ENCODE assay signal across 22 cellular contexts in genomic region chr2:45127891-45128290, GRCh38.
"Had no signal": no experiment of that assay in that cellular context is flagged by ENCODE, and none has a peak within 500 bp of the region (broad histone marks: within the 10 kb centered on the region; RNA-seq: fewer than 3 reads in every experiment).

No MANE protein-coding gene starts in this region.

- H3K27me3 Mint-ChIP-seq: activated CD4-positive, alpha-beta memory T cell treated with anti-CD3 and anti-CD28 coated beads, Interleukin-2, amount 10 ng/mL, durations not matched to agents 7 days and 5 days; activated CD4-positive, alpha-beta T cell treated with anti-CD3 and anti-CD28 coated beads for 36 hours; activated naive CD8-positive, alpha-beta T cell treated with anti-CD3 and anti-CD28 coated beads for 36 hours had no signal

- H3K27ac ChIP-seq: VCaP had no signal

- H3K27ac Mint-ChIP-seq: activated CD4-positive, alpha-beta memory T cell treated with anti-CD3 and anti-CD28 coated beads, Interleukin-2, amount 10 ng/mL, durations not matched to agents 7 days and 5 days; activated CD4-positive, alpha-beta T cell treated with anti-CD3 and anti-CD28 coated beads for 36 hours; activated naive CD4-positive, alpha-beta T cell treated with anti-CD3 and anti-CD28 coated beads, Interleukin-2, amount 10 ng/mL, durations not matched to agents 7 days and 5 days; activated naive CD8-positive, alpha-beta T cell treated with anti-CD3 and anti-CD28 coated beads for 36 hours; activated T-helper 2 cell treated with anti-CD3 and anti-CD28 coated beads, Interferon-gamma antibody, Interleukin-2, Interleukin-4, amounts not matched to agents 10 μg/mL and 5 μg/mL and 100 μg/mL, durations not matched to agents 14 hours and 24 hours and 36 hours; T-cell had no signal

- H3K4me3 Mint-ChIP-seq: activated CD4-positive, alpha-beta memory T cell treated with anti-CD3 and anti-CD28 coated beads, Interleukin-2, amount 10 ng/mL, durations not matched to agents 7 days and 5 days; activated CD4-positive, alpha-beta T cell treated with anti-CD3 and anti-CD28 coated beads for 36 hours; activated naive CD4-positive, alpha-beta T cell treated with anti-CD3 and anti-CD28 coated beads, Interleukin-2, amount 10 ng/mL, durations not matched to agents 7 days and 5 days; activated naive CD8-positive, alpha-beta T cell treated with anti-CD3 and anti-CD28 coated beads for 36 hours; T-cell had no signal

- ATAC-seq: activated CD4-positive, alpha-beta T cell treated with anti-CD3 and anti-CD28 coated beads for 36 hours; K562; T-cell had no signal

- H3K36me3 Mint-ChIP-seq: activated naive CD4-positive, alpha-beta T cell treated with anti-CD3 and anti-CD28 coated beads, Interleukin-2, amount 10 ng/mL, durations not matched to agents 7 days and 5 days; activated naive CD8-positive, alpha-beta T cell treated with anti-CD3 and anti-CD28 coated beads for 36 hours; T-cell had no signal

- H3K9me3 Mint-ChIP-seq: activated CD4-positive, alpha-beta memory T cell treated with anti-CD3 and anti-CD28 coated beads, Interleukin-2, amount 10 ng/mL, durations not matched to agents 7 days and 5 days; activated naive CD4-positive, alpha-beta T cell treated with anti-CD3 and anti-CD28 coated beads, Interleukin-2, amount 10 ng/mL, durations not matched to agents 7 days and 5 days; activated naive CD8-positive, alpha-beta T cell treated with anti-CD3 and anti-CD28 coated beads for 36 hours; activated T-helper 2 cell treated with anti-CD3 and anti-CD28 coated beads, Interferon-gamma antibody, Interleukin-2, Interleukin-4, amounts not matched to agents 10 μg/mL and 5 μg/mL and 100 μg/mL, durations not matched to agents 14 hours and 24 hours and 36 hours; T-cell had no signal

- DNase-seq: activated CD4-positive, alpha-beta memory T cell treated with anti-CD3 and anti-CD28 coated beads, Interleukin-2, amount 10 ng/mL, durations not matched to agents 7 days and 5 days; activated CD4-positive, alpha-beta T cell treated with anti-CD3 and anti-CD28 coated beads for 36 hours; activated CD4-positive, alpha-beta T cell treated with anti-CD3 and anti-CD28 coated beads, Interleukin-2, amount 50 U/mL, for 1 hour; activated gamma-delta T cell treated with Interleukin-2 at 50 U/mL for 16 hours; activated naive CD4-positive, alpha-beta T cell treated with anti-CD3 and anti-CD28 coated beads, Interleukin-2, amount 10 ng/mL, durations not matched to agents 7 days and 5 days; activated naive CD8-positive, alpha-beta T cell treated with anti-CD3 and anti-CD28 coated beads for 36 hours; activated T-cell treated with anti-CD3 and anti-CD28 coated beads for 4 hours; activated T-cell treated with anti-CD3 and anti-CD28 coated beads, Interleukin-2, amount 50 U/mL, for 48 hours; anterior cingulate cortex; central memory CD4-positive, alpha-beta T cell; Kasumi-1; NCI-H1105 treated with DMSO at 0.1 percent for 48 hours; NCI-H1436 treated with DMSO at 0.1 percent for 48 hours; NCI-H187; NCI-H2081; NCI-H510A treated with DMSO at 0.1 percent for 48 hours; SHP77; T-cell; T-helper 2 cell had no signal

- H3K4me3 ChIP-seq: K562 had no signal

- H3K4me1 Mint-ChIP-seq: activated CD4-positive, alpha-beta memory T cell treated with anti-CD3 and anti-CD28 coated beads, Interleukin-2, amount 10 ng/mL, durations not matched to agents 7 days and 5 days; activated CD4-positive, alpha-beta T cell treated with anti-CD3 and anti-CD28 coated beads for 36 hours; activated naive CD4-positive, alpha-beta T cell treated with anti-CD3 and anti-CD28 coated beads, Interleukin-2, amount 10 ng/mL, durations not matched to agents 7 days and 5 days; activated naive CD8-positive, alpha-beta T cell treated with anti-CD3 and anti-CD28 coated beads for 36 hours; T-cell had no signal
